1 cellular context compared by ENCODE assay signal in genomic region chr17:78172284-78173024, GRCh38.
TF ChIP-seq lines count a peak whose summit lies in the region.

No MANE protein-coding gene starts in this region.

TF ChIP-seq in K562, 482 proteins besides CTCF, POLR2A, EP300 and RAD21:
- TF ChIP-seq RBM14 (IDR thresholded peaks at IDR 0.05; ENCODE audit: borderline replicate concordance, insufficient read depth, low read depth, low read length) (no peak), RBFOX2 (IDR thresholded peaks at IDR 0.05; ENCODE audit: low read depth, low read length) (peak; percentile 69), ARID4B (CRISPR knock-in tag; IDR thresholded peaks at IDR 0.05) (0 out of 2 replicates have a peak, but pooled peaks have one; percentile 41), MYNN (IDR thresholded peaks at IDR 0.05) (peak; percentile 35; the same call in 1 of the 2 replicates), MYNN (CRISPR knock-in tag; IDR thresholded peaks at IDR 0.05) (no peak), NR1H2 (CRISPR knock-in tag; IDR thresholded peaks at IDR 0.05) (no peak), RBM22 (IDR thresholded peaks at IDR 0.05; ENCODE audit: low read depth, low read length, poor library complexity, severe bottlenecking) (peak; percentile 43), POLR2G (IDR thresholded peaks at IDR 0.05; ENCODE audit: low read depth, low read length) (peak; percentile 77), ATF3 (IDR thresholded peaks at IDR 0.05) (no peak), ATF3 (CRISPR knock-in tag; conservative IDR thresholded peaks at IDR 0.05) (no peak), KAT8 (IDR thresholded peaks at IDR 0.05; ENCODE audit: low read depth) (no peak), SUPT5H (IDR thresholded peaks at IDR 0.05) (peak; percentile 48; the same call in 1 of the 2 replicates), E2F6 (IDR thresholded peaks at IDR 0.05; ENCODE audit: borderline replicate concordance in 1 of 2, extremely low read depth in 1 of 2, insufficient read depth in 1 of 2, insufficient read length in 1 of 2, low read depth in 1 of 2, low read length in 1 of 2, poor library complexity in 1 of 2, severe bottlenecking in 1 of 2) (no peak), CREB1 (IDR thresholded peaks at IDR 0.05) (peak; percentile 11; the same call in 1 of the 2 replicates), CREB1 (CRISPR knock-in tag; IDR thresholded peaks at IDR 0.05) (no peak), POLR2AphosphoS2 (IDR thresholded peaks at IDR 0.05; ENCODE audit: low read length) (peak; percentile 83), CREB5 (CRISPR knock-in tag; IDR thresholded peaks at IDR 0.05) (no peak)
